Comparison of ENCODE assay signal across 22 cellular contexts in genomic region chr4:38283724-38284123, GRCh38.
"Had no signal": no experiment of that assay in that cellular context is flagged by ENCODE, and none has a peak within 500 bp of the region (broad histone marks: within the 10 kb centered on the region; RNA-seq: fewer than 3 reads in every experiment).

No MANE protein-coding gene starts in this region.

- H3K9ac ChIP-seq: neural progenitor cell had no signal

- H3K4me1 ChIP-seq: adrenal gland, breast epithelium had no signal

- DNase-seq: activated CD4-positive, alpha-beta memory T cell treated with anti-CD3 and anti-CD28 coated beads for 36 hours; activated CD4-positive, CD25-positive, alpha-beta regulatory T cell treated with anti-CD3 and anti-CD28 coated beads, Interleukin-2, amount 50 U/mL, for 72 hours; activated effector memory CD4-positive, alpha-beta T cell treated with anti-CD3 and anti-CD28 coated beads, Interleukin-2, amount 50 U/mL, for 16 hours; activated naive CD4-positive, alpha-beta T cell treated with anti-CD3 and anti-CD28 coated beads, Interleukin-2, amount 50 U/mL, for 16 hours; activated T-cell treated with anti-CD3 and anti-CD28 coated beads, Interleukin-2, amount 50 U/mL, for 1 hour; adrenal gland; cerebellar nuclear complex; effector CD4-positive, alpha-beta T cell; heart right ventricle; immature natural killer cell; left ventricle myocardium superior; stimulated activated CD4-positive, alpha-beta T cell treated with anti-CD3 and anti-CD28 coated beads, Interleukin-1b, Interleukin-23, amount 100 ng/mL, for 48 hours; stimulated activated CD8-positive, alpha-beta memory T cell treated with anti-CD3 and anti-CD28 coated beads, Interleukin-4, amount 100 ng/mL, for 48 hours; transverse colon had no signal

- H3K9me3 ChIP-seq: adrenal gland, breast epithelium, heart right ventricle, suprapubic skin, transverse colon had no signal

- H3K4me1 Mint-ChIP-seq: immature natural killer cell had no signal

- H3K4me3 ChIP-seq: adrenal gland, breast epithelium, heart right ventricle, neural progenitor cell, suprapubic skin, transverse colon had no signal

- H3K36me3 ChIP-seq: adrenal gland, breast epithelium, heart right ventricle, neural progenitor cell, suprapubic skin, transverse colon had no signal

- H3K36me3 Mint-ChIP-seq: activated CD4-positive, alpha-beta memory T cell treated with anti-CD3 and anti-CD28 coated beads for 36 hours; immature natural killer cell; memory B cell; neural progenitor cell had no signal

- ATAC-seq: heart right ventricle, left ventricle myocardium superior had no signal

- H3K4me2 ChIP-seq: neural progenitor cell had no signal

- H3K27ac Mint-ChIP-seq: activated CD4-positive, alpha-beta memory T cell treated with anti-CD3 and anti-CD28 coated beads for 36 hours; immature natural killer cell; memory B cell; neural progenitor cell; progenitor cell of endocrine pancreas; stimulated activated naive CD8-positive, alpha-beta T cell treated with anti-CD3 and anti-CD28 coated beads, Interleukin-15, Interleukin-2, amounts not matched to agents 100 ng/mL and 50 ng/mL, for 24 hours; T-helper 1 cell treated with Interleukin-12 subunit alpha and Interleukin-12 subunit beta and Interleukin-4 antibody, amounts not matched to agents 30 μg/mL and 1 μg/mL, for 36 hours had no signal

- H3K4me3 Mint-ChIP-seq: activated CD4-positive, alpha-beta memory T cell treated with anti-CD3 and anti-CD28 coated beads for 36 hours; immature natural killer cell; memory B cell; neural progenitor cell; stimulated activated naive CD8-positive, alpha-beta T cell treated with anti-CD3 and anti-CD28 coated beads, Interleukin-15, Interleukin-2, amounts not matched to agents 100 ng/mL and 50 ng/mL, for 24 hours; T-helper 1 cell treated with Interleukin-12 subunit alpha and Interleukin-12 subunit beta and Interleukin-4 antibody, amounts not matched to agents 30 μg/mL and 1 μg/mL, for 36 hours had no signal

- H3K9me3 Mint-ChIP-seq: activated CD4-positive, alpha-beta memory T cell treated with anti-CD3 and anti-CD28 coated beads for 36 hours; immature natural killer cell; memory B cell; T-helper 1 cell treated with Interleukin-12 subunit alpha and Interleukin-12 subunit beta and Interleukin-4 antibody, amounts not matched to agents 30 μg/mL and 1 μg/mL, for 36 hours had no signal

- H3K27ac ChIP-seq: adrenal gland, breast epithelium, neural progenitor cell, suprapubic skin, transverse colon had no signal

- H2AFZ ChIP-seq: neural progenitor cell had no signal

- H3K27me3 ChIP-seq: adrenal gland, breast epithelium, heart right ventricle, neural progenitor cell, suprapubic skin, transverse colon had no signal

- FAIRE-seq: astrocyte had no signal

- H3K27me3 Mint-ChIP-seq: activated CD4-positive, alpha-beta memory T cell treated with anti-CD3 and anti-CD28 coated beads for 36 hours; progenitor cell of endocrine pancreas; stimulated activated naive CD8-positive, alpha-beta T cell treated with anti-CD3 and anti-CD28 coated beads, Interleukin-15, Interleukin-2, amounts not matched to agents 100 ng/mL and 50 ng/mL, for 24 hours had no signal
